In genomic region chr17:49996495-49997255, GRCh38 we compare ENCODE assay signal across 8 cellular contexts. TPM values are rescaled to one million over a fixed set of nuclear protein-coding genes. Genes with fewer than 3 reads are reported as not detected.
A peak's percentile ranks its signal among the peaks of the same experiment; 100 is the strongest.
DNase-seq lines count a peak whose midpoint lies in the region; ATAC-seq, FAIRE-seq and TF ChIP-seq lines count a peak whose summit lies in the region.

No MANE protein-coding gene starts in this region.

- H3K4me3 Mint-ChIP-seq in memory B cell = peak overlapping the region; percentile 53

- H3K36me3 Mint-ChIP-seq in memory B cell = peaks cover 2% of the 10 kb centered on the region

- peaks cover 26% of the 10 kb centered on the region for H3K4me1 Mint-ChIP-seq in memory B cell

- peak; percentile 80 for FAIRE-seq in GM12891 (lab: Jason Lieb, UNC)

- DNase-seq in GM12891 (ENCODE audit: insufficient read length, low spot score) = peak; percentile 66
- peak; percentile 42 for DNase-seq in NCI-H1694 treated with DMSO at 0.1 percent for 48 hours (lab: John Stamatoyannopoulos, UW)
- DNase-seq in activated CD4-positive, alpha-beta T cell treated with anti-CD3 and anti-CD28 coated beads for 1 hour = peak; percentile 56
- DNase-seq in dermis blood vessel endothelial cell = peak; percentile 59
- peak; percentile 73 to 86 for DNase-seq in memory B cell (ENCODE audit: low spot score in 2 of 2)
- DNase-seq in stimulated activated CD8-positive, alpha-beta memory T cell treated with anti-CD3 and anti-CD28 coated beads, Interleukin-4, amount 100 ng/mL, for 1 hour (ENCODE audit: low read depth in 2 of 2, low spot score in 1 of 2) = peak; percentile 49

- H3K27ac Mint-ChIP-seq in memory B cell = no peak overlapping the region

- no peaks in the 10 kb centered on the region for H3K9me3 Mint-ChIP-seq in memory B cell

- H3K27me3 Mint-ChIP-seq in memory B cell = peaks cover 51% of the 10 kb centered on the region

- TF ChIP-seq POLR2A in GM12891 (IDR thresholded peaks at IDR 0.05; ENCODE audit: low read depth, low read length) = no peak

- ATAC-seq in memory B cell (ENCODE audit: low read depth) = peak; percentile 45
- no peak for ATAC-seq in GM21786 (IDR thresholded peaks at IDR 0.05; ENCODE audit: unreplicated experiment)
- ATAC-seq in GM21825 (IDR thresholded peaks at IDR 0.05; ENCODE audit: unreplicated experiment) = no peak

TF ChIP-seq in GM12891, 5 proteins besides CTCF, POLR2A, EP300 and RAD21:
- TF ChIP-seq POLR2AphosphoS5 (IDR thresholded peaks at IDR 0.05; ENCODE audit: low read depth, low read length) (no peak), POU2F2 (IDR thresholded peaks at IDR 0.05; ENCODE audit: low read depth, low read length) (no peak), SPI1 (IDR thresholded peaks at IDR 0.05; ENCODE audit: low read depth, low read length) (no peak), TAF1 (IDR thresholded peaks at IDR 0.05; ENCODE audit: low read depth, low read length) (no peak), PAX5 (IDR thresholded peaks at IDR 0.05; ENCODE audit: insufficient read depth, low read length, severe bottlenecking) (no peak)

RNA-seq across cellular contexts. Expression of gene DLX3, which starts 1.7 kb away (rescaled TPM):
- polyA plus RNA-seq in GM12891 (2012; ENCODE audit: low read depth, missing spikeins) = not detected
- total RNA-seq in dermis blood vessel endothelial cell = not detected in 2 replicates

RNA-seq across cellular contexts. Expression of gene DLX4, which starts 27.7 kb away (rescaled TPM):
- 0.21 TPM for polyA plus RNA-seq in GM12891 (2012; ENCODE audit: low read depth, missing spikeins)
- not detected in 2 replicates for total RNA-seq in dermis blood vessel endothelial cell

RNA-seq across cellular contexts. Expression of gene ITGA3, which starts 59.2 kb away (rescaled TPM):
- polyA plus RNA-seq in GM12891 (2012; ENCODE audit: low read depth, missing spikeins) = 1.1 TPM
- 116 and 190 TPM in 2 replicates for total RNA-seq in dermis blood vessel endothelial cell
